ENCODE assay signal across 20 cellular contexts in genomic region chr1:54268714-54269297, GRCh38.
DNase-seq lines count a peak whose midpoint lies in the region; ATAC-seq and TF ChIP-seq lines count a peak whose summit lies in the region.
"Had no signal": no experiment of that assay in that cellular context is flagged by ENCODE, and none has a peak within 500 bp of the region (broad histone marks: within the 10 kb centered on the region; RNA-seq: fewer than 3 reads in every experiment).

No MANE protein-coding gene starts in this region.

- H3K27me3 ChIP-seq in upper lobe of right lung (no peaks in the 10 kb centered on the region), thyroid gland (no peaks in the 10 kb centered on the region)
- H3K27me3 ChIP-seq: ascending aorta, foreskin keratinocyte, ovary, sigmoid colon had no signal

- no peak for TF ChIP-seq CTCF in mucosa of descending colon (IDR thresholded peaks at IDR 0.05)
- no peak for TF ChIP-seq CTCF in upper lobe of right lung (IDR thresholded peaks at IDR 0.05)
- TF ChIP-seq CTCF in thyroid gland (IDR thresholded peaks at IDR 0.05): no peak

- intact Hi-C loops in mucosa of descending colon (cut with DNase I, micrococcal nuclease): no loop called here
- intact Hi-C loops in upper lobe of right lung (cut with DNase I): no loop called here
- intact Hi-C loops in thyroid gland (cut with DNase I): no loop called here

- no peaks in the 10 kb centered on the region for H3K36me3 ChIP-seq in mucosa of descending colon (ENCODE audit: low read depth)
- H3K36me3 ChIP-seq in upper lobe of right lung: no peaks in the 10 kb centered on the region
- H3K36me3 ChIP-seq in thyroid gland: no peaks in the 10 kb centered on the region
- H3K36me3 ChIP-seq: ascending aorta, HAP-1, left ventricle myocardium inferior, ovary, sigmoid colon had no signal

- no peaks in the 10 kb centered on the region for H3K27me3 Mint-ChIP-seq in activated T-cell treated with anti-CD3 and anti-CD28 coated beads, Interleukin-2, amount 50 U/mL, for 24 hours
- H3K27me3 Mint-ChIP-seq in activated T-cell treated with anti-CD3 and anti-CD28 coated beads, Interleukin-2, amount 50 U/mL, for 72 hours (ENCODE audit: low read depth): no peaks in the 10 kb centered on the region
- no peaks in the 10 kb centered on the region for H3K27me3 Mint-ChIP-seq in activated T-helper 17 cell treated with anti-CD3 and anti-CD28 coated beads, Interleukin-2, amount 50 U/mL, for 72 hours

- no peak for ATAC-seq in activated T-cell treated with anti-CD3 and anti-CD28 coated beads, Interleukin-2, amount 50 U/mL, for 72 hours (replicated peaks in 1 of 2)
- ATAC-seq in activated T-helper 17 cell treated with anti-CD3 and anti-CD28 coated beads, Interleukin-2, amount 50 U/mL, for 72 hours (replicated peaks): no peak
- ATAC-seq in mucosa of descending colon (peak; percentile 47), upper lobe of right lung (peak; percentile 4), GM21423 (IDR thresholded peaks at IDR 0.05; ENCODE audit: unreplicated experiment) (no peak)
- ATAC-seq: foreskin keratinocyte had no signal

- no peaks in the 10 kb centered on the region for H3K9me3 ChIP-seq in mucosa of descending colon
- H3K9me3 ChIP-seq in upper lobe of right lung: no peaks in the 10 kb centered on the region
- H3K9me3 ChIP-seq in thyroid gland: no peaks in the 10 kb centered on the region
- H3K9me3 ChIP-seq: ascending aorta, HAP-1, left ventricle myocardium inferior, ovary, sigmoid colon had no signal

- peaks cover 7% of the 10 kb centered on the region for H3K4me1 ChIP-seq in mucosa of descending colon (ENCODE audit: low read depth)
- H3K4me1 ChIP-seq in upper lobe of right lung: peaks cover 23% of the 10 kb centered on the region
- H3K4me1 ChIP-seq in thyroid gland: peaks cover 13 to 36% of the 10 kb centered on the region in 2 donors
- H3K4me1 ChIP-seq: HAP-1 had no signal

- H3K9me3 Mint-ChIP-seq in activated T-cell treated with anti-CD3 and anti-CD28 coated beads, Interleukin-2, amount 50 U/mL, for 24 hours: no peaks in the 10 kb centered on the region
- no peaks in the 10 kb centered on the region for H3K9me3 Mint-ChIP-seq in activated T-cell treated with anti-CD3 and anti-CD28 coated beads, Interleukin-2, amount 50 U/mL, for 72 hours
- H3K9me3 Mint-ChIP-seq in activated T-helper 17 cell treated with anti-CD3 and anti-CD28 coated beads, Interleukin-2, amount 50 U/mL, for 72 hours: no peaks in the 10 kb centered on the region
- H3K9me3 Mint-ChIP-seq: activated naive CD4-positive, alpha-beta T cell treated with anti-CD3 and anti-CD28 coated beads for 36 hours had no signal

- H3K4me3 ChIP-seq in mucosa of descending colon (no peak overlapping the region), upper lobe of right lung (no peak overlapping the region), thyroid gland (replicated peaks in 1 of 3) (no peak overlapping the region)
- H3K4me3 ChIP-seq: ascending aorta, HAP-1, left ventricle myocardium inferior, ovary, sigmoid colon had no signal

- peak overlapping the region; percentile 8 for H3K27ac Mint-ChIP-seq in activated T-cell treated with anti-CD3 and anti-CD28 coated beads, Interleukin-2, amount 50 U/mL, for 24 hours
- H3K27ac Mint-ChIP-seq in activated T-cell treated with anti-CD3 and anti-CD28 coated beads, Interleukin-2, amount 50 U/mL, for 72 hours: no peak overlapping the region
- H3K27ac Mint-ChIP-seq in activated T-helper 17 cell treated with anti-CD3 and anti-CD28 coated beads, Interleukin-2, amount 50 U/mL, for 72 hours: peak overlapping the region; percentile 75
- H3K27ac Mint-ChIP-seq: activated naive CD4-positive, alpha-beta T cell treated with anti-CD3 and anti-CD28 coated beads for 36 hours had no signal

- H3K4me3 Mint-ChIP-seq in activated T-cell treated with anti-CD3 and anti-CD28 coated beads, Interleukin-2, amount 50 U/mL, for 24 hours: no peak overlapping the region
- no peak overlapping the region for H3K4me3 Mint-ChIP-seq in activated T-cell treated with anti-CD3 and anti-CD28 coated beads, Interleukin-2, amount 50 U/mL, for 72 hours
- H3K4me3 Mint-ChIP-seq in activated T-helper 17 cell treated with anti-CD3 and anti-CD28 coated beads, Interleukin-2, amount 50 U/mL, for 72 hours: no peak overlapping the region
- H3K4me3 Mint-ChIP-seq: activated naive CD4-positive, alpha-beta T cell treated with anti-CD3 and anti-CD28 coated beads for 36 hours had no signal

- no peaks in the 10 kb centered on the region for H3K36me3 Mint-ChIP-seq in activated T-cell treated with anti-CD3 and anti-CD28 coated beads, Interleukin-2, amount 50 U/mL, for 24 hours (ENCODE audit: low read depth)
- H3K36me3 Mint-ChIP-seq in activated T-cell treated with anti-CD3 and anti-CD28 coated beads, Interleukin-2, amount 50 U/mL, for 72 hours (ENCODE audit: insufficient read depth in 2 of 2): no peaks in the 10 kb centered on the region
- no peaks in the 10 kb centered on the region for H3K36me3 Mint-ChIP-seq in activated T-helper 17 cell treated with anti-CD3 and anti-CD28 coated beads, Interleukin-2, amount 50 U/mL, for 72 hours (ENCODE audit: low read depth)

- DNase-seq in activated T-cell treated with anti-CD3 and anti-CD28 coated beads, Interleukin-2, amount 50 U/mL, for 24 hours: no peak
- no peak for DNase-seq in activated T-cell treated with anti-CD3 and anti-CD28 coated beads, Interleukin-2, amount 50 U/mL, for 72 hours
- DNase-seq in mucosa of descending colon (no peak), upper lobe of right lung (no peak), NCI-H774 (lab: John Stamatoyannopoulos, UW) (no peak), thyroid gland (no peak)
- DNase-seq: activated CD4-positive, alpha-beta T cell treated with anti-CD3 and anti-CD28 coated beads, Interleukin-2, amount 50 U/mL, for 1 hour; activated CD8-positive, alpha-beta memory T cell treated with anti-CD3 and anti-CD28 coated beads, Interleukin-2, amount 50 U/mL, for 48 hours; activated naive CD4-positive, alpha-beta T cell treated with anti-CD3 and anti-CD28 coated beads for 36 hours; COR-L47; foreskin keratinocyte; left ventricle myocardium inferior; NCI-H2081; RPMI8226; sigmoid colon had no signal

- TF ChIP-seq POLR2A in thyroid gland (IDR thresholded peaks at IDR 0.05): no peak

- 74 to 75% methylated on average over 9 of the region's 9 CpGs for WGBS in thyroid gland, 2 donors

- H3K27ac ChIP-seq in upper lobe of right lung (no peak overlapping the region), thyroid gland (no peak overlapping the region)
- H3K27ac ChIP-seq: foreskin keratinocyte, left ventricle myocardium inferior had no signal

- H3K4me1 Mint-ChIP-seq in activated T-cell treated with anti-CD3 and anti-CD28 coated beads, Interleukin-2, amount 50 U/mL, for 24 hours (ENCODE audit: low read depth): peaks cover 11% of the 10 kb centered on the region
- H3K4me1 Mint-ChIP-seq in activated T-cell treated with anti-CD3 and anti-CD28 coated beads, Interleukin-2, amount 50 U/mL, for 72 hours (ENCODE audit: low read depth): peaks cover 11% of the 10 kb centered on the region
- no peaks in the 10 kb centered on the region for H3K4me1 Mint-ChIP-seq in activated T-helper 17 cell treated with anti-CD3 and anti-CD28 coated beads, Interleukin-2, amount 50 U/mL, for 72 hours

Comparison
In these comparisons a context has a peak if more than half of its experiments do, and no peak if none do; other contexts are left out.
1. ATAC-seq: peak in mucosa of descending colon (single experiment) and upper lobe of right lung (single experiment); none in activated T-cell treated with anti-CD3 and anti-CD28 coated beads, Interleukin-2, amount 50 U/mL, for 72 hours (0 of 2), activated T-helper 17 cell treated with anti-CD3 and anti-CD28 coated beads, Interleukin-2, amount 50 U/mL, for 72 hours (single experiment) and GM21423 (single experiment).